10 cellular contexts compared by ENCODE assay signal in genomic region chr5:68261174-68262021, GRCh38. TPM values are rescaled to one million over a fixed set of nuclear protein-coding genes. Genes with fewer than 3 reads are reported as not detected.
DNase-seq lines count a peak whose midpoint lies in the region; ATAC-seq, FAIRE-seq and TF ChIP-seq lines count a peak whose summit lies in the region.
"Had no signal": no experiment of that assay in that cellular context is flagged by ENCODE, and none has a peak within 500 bp of the region (broad histone marks: within the 10 kb centered on the region; RNA-seq: fewer than 3 reads in every experiment).

No MANE protein-coding gene starts in this region.

- H3F3A ChIP-seq in MM.1S (ENCODE audit: insufficient read depth, low read length): no peaks in the 10 kb centered on the region
- no peaks in the 10 kb centered on the region for H3F3A ChIP-seq in GM23338 (replicated peaks; ENCODE audit: low read depth)

- H3K27ac Mint-ChIP-seq in endodermal cell (no peak overlapping the region), GM23338 (no peak overlapping the region)

- H3K79me2 ChIP-seq in MM.1S (ENCODE audit: low read length) (0 out of 2 replicates have a peak, but pooled peaks cover 7% of the 10 kb centered on the region), parathyroid adenoma (peaks cover 7% of the 10 kb centered on the region), GM23338 (replicated peaks; ENCODE audit: insufficient read depth) (no peaks in the 10 kb centered on the region)

- ATAC-seq in GM23338: no peak

- H3K36me3 Mint-ChIP-seq in endodermal cell (ENCODE audit: low read depth) (peaks cover 23% of the 10 kb centered on the region), GM23338 (ENCODE audit: low read depth) (peaks cover 20% of the 10 kb centered on the region)

- in situ Hi-C loops in G401 (cut with HindIII; ENCODE audit: low sequenced_read_pairs): no loop called here

- TF ChIP-seq CTCF in MM.1S (IDR thresholded peaks at IDR 0.05; ENCODE audit: low read length) (peak; percentile 16; the same call in 1 of the 2 replicates), endodermal cell (conservative IDR thresholded peaks at IDR 0.05) (peak; percentile 50), parathyroid adenoma (IDR thresholded peaks at IDR 0.05) (peak; percentile 11), GM23338 (conservative IDR thresholded peaks at IDR 0.05; ENCODE audit: low read depth in 2 of 2) (peak in 1 of 2 experiments; percentile 37; a peak in 1 of 4 replicates)

- H3K4me1 ChIP-seq in MM.1S (ENCODE audit: low read length) (no peaks in the 10 kb centered on the region), endodermal cell (ENCODE audit: control insufficient read depth, insufficient read depth, low read length) (no peaks in the 10 kb centered on the region), parathyroid adenoma (peaks cover 44% of the 10 kb centered on the region), GM23338 (ENCODE audit: insufficient read depth) (no peaks in the 10 kb centered on the region)

- no peak overlapping the region for H3K4me2 ChIP-seq in MM.1S (ENCODE audit: low read depth, low read length)
- H3K4me2 ChIP-seq in parathyroid adenoma (ENCODE audit: low read length): no peak overlapping the region
- H3K4me2 ChIP-seq in GM23338: no peak overlapping the region

- no peak for FAIRE-seq in HTR-8/SVneo (lab: Jason Lieb, UNC)

- H3K4me1 Mint-ChIP-seq in endodermal cell: peaks cover 4% of the 10 kb centered on the region
- H3K4me1 Mint-ChIP-seq in GM23338: no peaks in the 10 kb centered on the region

- peaks cover 11% of the 10 kb centered on the region for H3K9me3 Mint-ChIP-seq in endodermal cell
- H3K9me3 Mint-ChIP-seq in GM23338: peaks cover 10% of the 10 kb centered on the region; the same call in 2 of the 3 replicates

- H3K36me3 ChIP-seq in MM.1S (replicated peaks; ENCODE audit: insufficient read depth, low read length): no peaks in the 10 kb centered on the region
- no peaks in the 10 kb centered on the region for H3K36me3 ChIP-seq in endodermal cell (ENCODE audit: control insufficient read depth, insufficient read depth, low read length)
- no peaks in the 10 kb centered on the region for H3K36me3 ChIP-seq in parathyroid adenoma (ENCODE audit: control insufficient read depth, insufficient read depth, low read length)
- H3K36me3 ChIP-seq in GM23338 (ENCODE audit: insufficient read depth): no peaks in the 10 kb centered on the region
- H3K36me3 ChIP-seq: adrenal gland had no signal

- no peaks in the 10 kb centered on the region for H4K20me1 ChIP-seq in MM.1S (ENCODE audit: insufficient read depth, low read length)
- no peaks in the 10 kb centered on the region for H4K20me1 ChIP-seq in GM23338 (replicated peaks; ENCODE audit: insufficient read depth)

- peak; percentile 65 for DNase-seq in G401 (ENCODE audit: low spot score)
- no peak for DNase-seq in MM.1S
- no peak for DNase-seq in endodermal cell
- no peak for DNase-seq in HTR-8/SVneo (ENCODE audit: insufficient read length, low spot score)
- no peak for DNase-seq in activated effector memory CD4-positive, alpha-beta T cell treated with anti-CD3 and anti-CD28 coated beads, Interleukin-2, amount 50 U/mL, for 16 hours
- no peak for DNase-seq in GM23338 (ENCODE audit: low spot score)
- DNase-seq in NCI-H128 (lab: John Stamatoyannopoulos, UW; ENCODE audit: unreplicated experiment): no peak
- DNase-seq: adrenal gland, left cardiac atrium had no signal

- H3K27ac ChIP-seq in MM.1S (ENCODE audit: low read length): no peak overlapping the region
- H3K27ac ChIP-seq in endodermal cell (ENCODE audit: low read depth, low read length): no peak overlapping the region
- H3K27ac ChIP-seq in parathyroid adenoma: peak overlapping the region; percentile 1
- H3K27ac ChIP-seq in GM23338 (ENCODE audit: low read depth): no peak overlapping the region

- H2AFZ ChIP-seq in MM.1S (ENCODE audit: low read length) (no peak overlapping the region), parathyroid adenoma (no peak overlapping the region), GM23338 (no peak overlapping the region)

- no peaks in the 10 kb centered on the region for H3K27me3 ChIP-seq in MM.1S (replicated peaks; ENCODE audit: insufficient read depth, low read length)
- H3K27me3 ChIP-seq in endodermal cell (ENCODE audit: control insufficient read depth, insufficient read depth, low read length, poor library complexity, severe bottlenecking): no peaks in the 10 kb centered on the region
- no peaks in the 10 kb centered on the region for H3K27me3 ChIP-seq in parathyroid adenoma (ENCODE audit: control insufficient read depth, insufficient read depth, low read length)
- no peaks in the 10 kb centered on the region for H3K27me3 ChIP-seq in GM23338 (ENCODE audit: insufficient read depth)
- H3K27me3 ChIP-seq: adrenal gland had no signal

- H3K4me3 ChIP-seq in MM.1S (ENCODE audit: low read length) (no peak overlapping the region), endodermal cell (ENCODE audit: low read length) (no peak overlapping the region), parathyroid adenoma (ENCODE audit: low read depth, low read length) (no peak overlapping the region), GM23338 (no peak overlapping the region)
- H3K4me3 ChIP-seq: adrenal gland had no signal

- no peaks in the 10 kb centered on the region for H3K27me3 Mint-ChIP-seq in endodermal cell (ENCODE audit: insufficient read depth)
- peaks cover 5% of the 10 kb centered on the region for H3K27me3 Mint-ChIP-seq in GM23338 (ENCODE audit: insufficient read depth, low read depth, poor library complexity)

- H3K4me3 Mint-ChIP-seq in endodermal cell (no peak overlapping the region), GM23338 (no peak overlapping the region)

- no peaks in the 10 kb centered on the region for H3K9me2 ChIP-seq in MM.1S (replicated peaks; ENCODE audit: insufficient read depth, low read length)
- H3K9me2 ChIP-seq in GM23338 (ENCODE audit: insufficient read depth): no peaks in the 10 kb centered on the region

- 97 to 100% methylated on average over 1 to 4 of the region's 4 CpGs for WGBS in endodermal cell (ENCODE audit: insufficient coverage in 1 of 2, insufficient read length in 1 of 2), 2 experiments

- H3K9ac ChIP-seq in MM.1S (ENCODE audit: low read length): no peak overlapping the region
- H3K9ac ChIP-seq in endodermal cell (ENCODE audit: extremely low read depth, low read length, poor library complexity, severe bottlenecking): no peak overlapping the region
- H3K9ac ChIP-seq in parathyroid adenoma: no peak overlapping the region

- H3K9me3 ChIP-seq in MM.1S (replicated peaks; ENCODE audit: insufficient read depth, low read length): no peaks in the 10 kb centered on the region
- H3K9me3 ChIP-seq in endodermal cell (ENCODE audit: control insufficient read depth, low read length): peaks cover 29% of the 10 kb centered on the region
- H3K9me3 ChIP-seq in parathyroid adenoma (ENCODE audit: control insufficient read depth, low read length): no peaks in the 10 kb centered on the region
- H3K9me3 ChIP-seq: adrenal gland had no signal

TF ChIP-seq in GM23338, 12 proteins besides CTCF, POLR2A, EP300 and RAD21 (continues in another document):
- TF ChIP-seq STAT1 (IDR thresholded peaks at IDR 0.05; ENCODE audit: unreplicated experiment) (no peak), EZH2 (IDR thresholded peaks at IDR 0.05; ENCODE audit: low read depth, unreplicated experiment) (no peak), ZNF114 (CRISPR knock-in tag; IDR thresholded peaks at IDR 0.05) (no peak), POLR2AphosphoS5 (IDR thresholded peaks at IDR 0.05; ENCODE audit: low read depth) (no peak)

RNA-seq across cellular contexts. Expression of gene PIK3R1, which starts 45.8 kb away (rescaled TPM):
- 13.2 and 18.9 TPM in 2 replicates for total RNA-seq in G401 (2014; rRNA removed; shearing (Covaris generic))
- 10 to 100 TPM; 29.8 to 30.2 TPM for total RNA-seq in endodermal cell
- 29.8 TPM for polyA plus RNA-seq in endodermal cell (2013, experiment 1 of 2)
- 31.2 TPM for polyA plus RNA-seq in endodermal cell (2013, experiment 2 of 2)
- 9.8 and 25.4 TPM in 2 replicates for total RNA-seq in GM23338 (2014; rRNA removed; shearing (Covaris generic))
- 3.4 and 5.9 TPM in 2 replicates for polyA plus RNA-seq in GM23338 (2016; fragmentation: Nextera tagmentation; extraction: Ambion mirVana)
